ENCODE assay signal across 2 cellular contexts in the genomic region with DNA sequence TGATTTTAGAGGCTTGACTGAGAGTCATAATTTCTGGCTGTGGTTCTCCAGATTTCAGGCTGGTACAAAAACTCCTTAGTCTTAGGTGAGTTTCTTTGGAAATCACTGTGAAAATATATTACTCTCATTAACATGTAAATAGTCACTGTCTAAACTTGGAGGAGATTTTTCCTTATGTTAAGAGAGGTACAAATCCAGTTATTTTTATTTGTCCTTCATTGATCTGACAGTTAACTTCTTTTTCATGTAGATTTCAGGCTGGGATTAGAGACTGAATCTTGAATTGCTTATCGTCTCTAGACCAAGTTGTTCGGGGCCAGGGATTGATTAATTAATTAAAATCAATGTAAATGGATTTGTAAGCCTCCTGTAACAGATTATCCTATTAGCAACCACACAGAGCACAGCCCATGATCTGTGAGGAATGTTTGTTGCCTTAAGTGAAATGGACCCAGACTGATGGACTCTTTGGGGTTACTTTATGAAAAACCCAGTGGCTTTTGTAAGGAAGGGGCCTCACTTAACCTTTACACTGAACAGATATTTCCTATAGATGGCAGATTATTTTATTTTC.
TF ChIP-seq lines count a peak whose summit lies in the region.

No MANE protein-coding gene starts in this region.

TF ChIP-seq in GM23338, 12 proteins besides CTCF, POLR2A, EP300 and RAD21 (continues in another document):
- TF ChIP-seq, protein P1, sequence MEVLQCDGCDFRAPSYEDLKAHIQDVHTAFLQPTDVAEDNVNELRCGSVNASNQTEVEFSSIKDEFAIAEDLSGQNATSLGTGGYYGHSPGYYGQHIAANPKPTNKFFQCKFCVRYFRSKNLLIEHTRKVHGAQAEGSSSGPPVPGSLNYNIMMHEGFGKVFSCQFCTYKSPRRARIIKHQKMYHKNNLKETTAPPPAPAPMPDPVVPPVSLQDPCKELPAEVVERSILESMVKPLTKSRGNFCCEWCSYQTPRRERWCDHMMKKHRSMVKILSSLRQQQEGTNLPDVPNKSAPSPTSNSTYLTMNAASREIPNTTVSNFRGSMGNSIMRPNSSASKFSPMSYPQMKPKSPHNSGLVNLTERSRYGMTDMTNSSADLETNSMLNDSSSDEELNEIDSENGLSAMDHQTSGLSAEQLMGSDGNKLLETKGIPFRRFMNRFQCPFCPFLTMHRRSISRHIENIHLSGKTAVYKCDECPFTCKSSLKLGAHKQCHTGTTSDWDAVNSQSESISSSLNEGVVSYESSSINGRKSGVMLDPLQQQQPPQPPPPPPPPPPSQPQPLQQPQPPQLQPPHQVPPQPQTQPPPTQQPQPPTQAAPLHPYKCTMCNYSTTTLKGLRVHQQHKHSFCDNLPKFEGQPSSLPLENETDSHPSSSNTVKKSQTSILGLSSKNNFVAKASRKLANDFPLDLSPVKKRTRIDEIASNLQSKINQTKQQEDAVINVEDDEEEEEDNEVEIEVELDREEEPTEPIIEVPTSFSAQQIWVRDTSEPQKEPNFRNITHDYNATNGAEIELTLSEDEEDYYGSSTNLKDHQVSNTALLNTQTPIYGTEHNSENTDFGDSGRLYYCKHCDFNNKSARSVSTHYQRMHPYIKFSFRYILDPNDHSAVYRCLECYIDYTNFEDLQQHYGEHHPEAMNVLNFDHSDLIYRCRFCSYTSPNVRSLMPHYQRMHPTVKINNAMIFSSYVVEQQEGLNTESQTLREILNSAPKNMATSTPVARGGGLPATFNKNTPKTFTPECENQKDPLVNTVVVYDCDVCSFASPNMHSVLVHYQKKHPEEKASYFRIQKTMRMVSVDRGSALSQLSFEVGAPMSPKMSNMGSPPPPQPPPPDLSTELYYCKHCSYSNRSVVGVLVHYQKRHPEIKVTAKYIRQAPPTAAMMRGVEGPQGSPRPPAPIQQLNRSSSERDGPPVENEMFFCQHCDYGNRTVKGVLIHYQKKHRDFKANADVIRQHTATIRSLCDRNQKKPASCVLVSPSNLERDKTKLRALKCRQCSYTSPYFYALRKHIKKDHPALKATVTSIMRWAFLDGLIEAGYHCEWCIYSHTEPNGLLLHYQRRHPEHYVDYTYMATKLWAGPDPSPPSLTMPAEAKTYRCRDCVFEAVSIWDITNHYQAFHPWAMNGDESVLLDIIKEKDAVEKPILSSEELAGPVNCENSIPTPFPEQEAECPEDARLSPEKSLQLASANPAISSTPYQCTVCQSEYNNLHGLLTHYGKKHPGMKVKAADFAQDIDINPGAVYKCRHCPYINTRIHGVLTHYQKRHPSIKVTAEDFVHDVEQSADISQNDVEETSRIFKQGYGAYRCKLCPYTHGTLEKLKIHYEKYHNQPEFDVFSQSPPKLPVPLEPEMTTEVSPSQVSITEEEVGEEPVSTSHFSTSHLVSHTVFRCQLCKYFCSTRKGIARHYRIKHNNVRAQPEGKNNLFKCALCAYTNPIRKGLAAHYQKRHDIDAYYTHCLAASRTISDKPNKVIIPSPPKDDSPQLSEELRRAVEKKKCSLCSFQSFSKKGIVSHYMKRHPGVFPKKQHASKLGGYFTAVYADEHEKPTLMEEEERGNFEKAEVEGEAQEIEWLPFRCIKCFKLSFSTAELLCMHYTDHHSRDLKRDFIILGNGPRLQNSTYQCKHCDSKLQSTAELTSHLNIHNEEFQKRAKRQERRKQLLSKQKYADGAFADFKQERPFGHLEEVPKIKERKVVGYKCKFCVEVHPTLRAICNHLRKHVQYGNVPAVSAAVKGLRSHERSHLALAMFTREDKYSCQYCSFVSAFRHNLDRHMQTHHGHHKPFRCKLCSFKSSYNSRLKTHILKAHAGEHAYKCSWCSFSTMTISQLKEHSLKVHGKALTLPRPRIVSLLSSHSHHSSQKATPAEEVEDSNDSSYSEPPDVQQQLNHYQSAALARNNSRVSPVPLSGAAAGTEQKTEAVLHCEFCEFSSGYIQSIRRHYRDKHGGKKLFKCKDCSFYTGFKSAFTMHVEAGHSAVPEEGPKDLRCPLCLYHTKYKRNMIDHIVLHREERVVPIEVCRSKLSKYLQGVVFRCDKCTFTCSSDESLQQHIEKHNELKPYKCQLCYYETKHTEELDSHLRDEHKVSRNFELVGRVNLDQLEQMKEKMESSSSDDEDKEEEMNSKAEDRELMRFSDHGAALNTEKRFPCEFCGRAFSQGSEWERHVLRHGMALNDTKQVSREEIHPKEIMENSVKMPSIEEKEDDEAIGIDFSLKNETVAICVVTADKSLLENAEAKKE (CRISPR knock-in tag; IDR thresholded peaks at IDR 0.05) = no peak
- TF ChIP-seq ZNF331 (CRISPR knock-in tag; IDR thresholded peaks at IDR 0.05; ENCODE audit: low read depth) = no peak
- TF ChIP-seq, protein P2, sequence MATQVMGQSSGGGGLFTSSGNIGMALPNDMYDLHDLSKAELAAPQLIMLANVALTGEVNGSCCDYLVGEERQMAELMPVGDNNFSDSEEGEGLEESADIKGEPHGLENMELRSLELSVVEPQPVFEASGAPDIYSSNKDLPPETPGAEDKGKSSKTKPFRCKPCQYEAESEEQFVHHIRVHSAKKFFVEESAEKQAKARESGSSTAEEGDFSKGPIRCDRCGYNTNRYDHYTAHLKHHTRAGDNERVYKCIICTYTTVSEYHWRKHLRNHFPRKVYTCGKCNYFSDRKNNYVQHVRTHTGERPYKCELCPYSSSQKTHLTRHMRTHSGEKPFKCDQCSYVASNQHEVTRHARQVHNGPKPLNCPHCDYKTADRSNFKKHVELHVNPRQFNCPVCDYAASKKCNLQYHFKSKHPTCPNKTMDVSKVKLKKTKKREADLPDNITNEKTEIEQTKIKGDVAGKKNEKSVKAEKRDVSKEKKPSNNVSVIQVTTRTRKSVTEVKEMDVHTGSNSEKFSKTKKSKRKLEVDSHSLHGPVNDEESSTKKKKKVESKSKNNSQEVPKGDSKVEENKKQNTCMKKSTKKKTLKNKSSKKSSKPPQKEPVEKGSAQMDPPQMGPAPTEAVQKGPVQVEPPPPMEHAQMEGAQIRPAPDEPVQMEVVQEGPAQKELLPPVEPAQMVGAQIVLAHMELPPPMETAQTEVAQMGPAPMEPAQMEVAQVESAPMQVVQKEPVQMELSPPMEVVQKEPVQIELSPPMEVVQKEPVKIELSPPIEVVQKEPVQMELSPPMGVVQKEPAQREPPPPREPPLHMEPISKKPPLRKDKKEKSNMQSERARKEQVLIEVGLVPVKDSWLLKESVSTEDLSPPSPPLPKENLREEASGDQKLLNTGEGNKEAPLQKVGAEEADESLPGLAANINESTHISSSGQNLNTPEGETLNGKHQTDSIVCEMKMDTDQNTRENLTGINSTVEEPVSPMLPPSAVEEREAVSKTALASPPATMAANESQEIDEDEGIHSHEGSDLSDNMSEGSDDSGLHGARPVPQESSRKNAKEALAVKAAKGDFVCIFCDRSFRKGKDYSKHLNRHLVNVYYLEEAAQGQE (IDR thresholded peaks at IDR 0.05; ENCODE audit: unreplicated experiment) = no peak
- TF ChIP-seq STAT1 (IDR thresholded peaks at IDR 0.05; ENCODE audit: unreplicated experiment) = no peak
- no peak for TF ChIP-seq EZH2 (IDR thresholded peaks at IDR 0.05; ENCODE audit: low read depth, unreplicated experiment)
- no peak for TF ChIP-seq NANOG (IDR thresholded peaks at IDR 0.05; ENCODE audit: borderline replicate concordance)
- no peak for TF ChIP-seq EZH2phosphoT487 (IDR thresholded peaks at IDR 0.05; ENCODE audit: unreplicated experiment)
- no peak for TF ChIP-seq POLR2AphosphoS5 (IDR thresholded peaks at IDR 0.05; ENCODE audit: low read depth)
- TF ChIP-seq CREB1 (CRISPR knock-in tag; IDR thresholded peaks at IDR 0.05; ENCODE audit: low read depth) = no peak
- no peak for TF ChIP-seq JUNB (IDR thresholded peaks at IDR 0.05; ENCODE audit: unreplicated experiment)

TF ChIP-seq in HepG2, 621 proteins besides CTCF, POLR2A, EP300 and RAD21:
- TF ChIP-seq NBN (conservative IDR thresholded peaks at IDR 0.05) = no peak
- no peak for TF ChIP-seq NFIB (CRISPR knock-in tag; IDR thresholded peaks at IDR 0.05; ENCODE audit: borderline replicate concordance)
- TF ChIP-seq TEAD3 (CRISPR knock-in tag; optimal IDR thresholded peaks at IDR 0.05; ENCODE audit: borderline replicate concordance) = no peak
- TF ChIP-seq, protein P3, sequence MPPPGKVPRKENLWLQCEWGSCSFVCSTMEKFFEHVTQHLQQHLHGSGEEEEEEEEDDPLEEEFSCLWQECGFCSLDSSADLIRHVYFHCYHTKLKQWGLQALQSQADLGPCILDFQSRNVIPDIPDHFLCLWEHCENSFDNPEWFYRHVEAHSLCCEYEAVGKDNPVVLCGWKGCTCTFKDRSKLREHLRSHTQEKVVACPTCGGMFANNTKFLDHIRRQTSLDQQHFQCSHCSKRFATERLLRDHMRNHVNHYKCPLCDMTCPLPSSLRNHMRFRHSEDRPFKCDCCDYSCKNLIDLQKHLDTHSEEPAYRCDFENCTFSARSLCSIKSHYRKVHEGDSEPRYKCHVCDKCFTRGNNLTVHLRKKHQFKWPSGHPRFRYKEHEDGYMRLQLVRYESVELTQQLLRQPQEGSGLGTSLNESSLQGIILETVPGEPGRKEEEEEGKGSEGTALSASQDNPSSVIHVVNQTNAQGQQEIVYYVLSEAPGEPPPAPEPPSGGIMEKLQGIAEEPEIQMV (CRISPR knock-in tag; IDR thresholded peaks at IDR 0.05; ENCODE audit: low read depth) = no peak
- no peak for TF ChIP-seq MXI1 (IDR thresholded peaks at IDR 0.05; ENCODE audit: borderline replicate concordance, low read depth, low read length)
- TF ChIP-seq KMT2B (CRISPR knock-in tag; IDR thresholded peaks at IDR 0.05) = no peak
- no peak for TF ChIP-seq ZBTB3 (CRISPR knock-in tag; IDR thresholded peaks at IDR 0.05; ENCODE audit: borderline replicate concordance, low read depth)
- TF ChIP-seq ZNF850 (CRISPR knock-in tag; conservative IDR thresholded peaks at IDR 0.05) = no peak
- TF ChIP-seq SIX1 (CRISPR knock-in tag; IDR thresholded peaks at IDR 0.05; ENCODE audit: borderline replicate concordance) = no peak
- no peak for TF ChIP-seq NR2F6 (IDR thresholded peaks at IDR 0.05)
- TF ChIP-seq NR2F6 (CRISPR knock-in tag; IDR thresholded peaks at IDR 0.05) = no peak
- no peak for TF ChIP-seq RCOR2 (CRISPR knock-in tag; IDR thresholded peaks at IDR 0.05)
- no peak for TF ChIP-seq ZFP36L2 (CRISPR knock-in tag; IDR thresholded peaks at IDR 0.05)
- TF ChIP-seq ISX (CRISPR knock-in tag; conservative IDR thresholded peaks at IDR 0.05) = no peak
- TF ChIP-seq, protein P4, sequence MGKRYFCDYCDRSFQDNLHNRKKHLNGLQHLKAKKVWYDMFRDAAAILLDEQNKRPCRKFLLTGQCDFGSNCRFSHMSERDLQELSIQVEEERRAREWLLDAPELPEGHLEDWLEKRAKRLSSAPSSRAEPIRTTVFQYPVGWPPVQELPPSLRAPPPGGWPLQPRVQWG (CRISPR knock-in tag; IDR thresholded peaks at IDR 0.05; ENCODE audit: borderline replicate concordance, low read depth) = no peak
- TF ChIP-seq ZNF264 (CRISPR knock-in tag; IDR thresholded peaks at IDR 0.05) = no peak
- TF ChIP-seq ZNF292 (CRISPR knock-in tag; IDR thresholded peaks at IDR 0.05; ENCODE audit: borderline replicate concordance, low read depth) = no peak
- no peak for TF ChIP-seq CEBPG (CRISPR knock-in tag; IDR thresholded peaks at IDR 0.05)
- TF ChIP-seq, protein P5, sequence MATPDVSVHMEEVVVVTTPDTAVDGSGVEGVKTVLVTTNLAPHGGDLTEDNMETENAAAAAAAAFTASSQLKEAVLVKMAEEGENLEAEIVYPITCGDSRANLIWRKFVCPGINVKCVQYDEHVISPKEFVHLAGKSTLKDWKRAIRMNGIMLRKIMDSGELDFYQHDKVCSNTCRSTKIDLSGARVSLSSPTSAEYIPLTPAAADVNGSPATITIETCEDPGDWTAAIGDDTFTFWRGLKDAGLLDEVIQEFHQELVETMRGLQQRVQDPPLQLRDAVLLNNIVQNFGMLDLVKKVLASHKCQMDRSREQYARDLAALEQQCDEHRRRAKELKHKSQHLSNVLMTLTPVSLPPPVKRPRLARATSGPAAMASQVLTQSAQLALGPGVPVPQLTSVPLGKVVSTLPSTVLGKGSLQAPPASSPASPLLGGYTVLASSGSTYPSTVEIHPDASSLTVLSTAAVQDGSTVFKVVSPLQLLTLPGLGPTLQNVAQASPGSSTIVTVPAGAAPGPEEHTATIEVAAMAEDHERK (CRISPR knock-in tag; IDR thresholded peaks at IDR 0.05; ENCODE audit: low read depth) = no peak
